In the genomic region with DNA sequence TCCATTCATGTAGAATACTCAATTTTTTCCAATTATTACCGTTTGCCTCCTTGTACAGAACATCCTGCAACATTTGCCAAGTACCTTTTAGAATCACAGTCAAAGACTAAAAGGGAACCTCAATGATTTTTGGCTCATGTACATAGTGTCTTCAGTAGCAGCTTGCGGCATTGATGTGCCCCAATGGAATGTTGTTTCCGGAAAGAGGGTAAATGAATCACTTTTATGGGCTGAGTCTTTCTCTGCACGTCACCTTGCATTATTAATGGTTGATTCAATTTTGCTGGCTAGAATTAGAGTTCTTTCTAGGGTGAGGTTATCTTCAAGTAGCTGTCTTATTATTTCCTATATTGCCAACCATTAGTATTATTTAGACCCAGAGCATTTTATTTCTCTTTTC, we compare ENCODE assay signal across 22 cellular contexts.
DNase-seq lines count a peak whose midpoint lies in the region; ATAC-seq, FAIRE-seq and TF ChIP-seq lines count a peak whose summit lies in the region.
"Had no signal": no experiment of that assay in that cellular context is flagged by ENCODE, and none has a peak within 500 bp of the region (broad histone marks: within the 10 kb centered on the region; RNA-seq: fewer than 3 reads in every experiment).

No MANE protein-coding gene starts in this region.

- H3K9me3 ChIP-seq in astrocyte (ENCODE audit: insufficient read depth, low read depth, low read length): no peaks in the 10 kb centered on the region
- H3K9me3 ChIP-seq: prostate gland had no signal

- no peak for TF ChIP-seq CTCF in astrocyte (IDR thresholded peaks at IDR 0.05; ENCODE audit: insufficient read depth, low read depth, low read length)

- H3K4me3 Mint-ChIP-seq in astrocyte (ENCODE audit: unreplicated experiment): no peak overlapping the region
- H3K4me3 Mint-ChIP-seq in stimulated activated naive CD8-positive, alpha-beta T cell treated with anti-CD3 and anti-CD28 coated beads, Interleukin-15, amount 100 ng/mL, for 72 hours: no peak overlapping the region
- H3K4me3 Mint-ChIP-seq: activated naive CD4-positive, alpha-beta T cell treated with anti-CD3 and anti-CD28 coated beads, Interleukin-2, amount 10 ng/mL, durations not matched to agents 7 days and 5 days; stimulated activated naive B cell treated with anti-CD40 and anti-IgM and Interleukin-4, amounts not matched to agents 10 μg/mL and 1 μg/mL and 100 μg/mL, for 72 hours had no signal

- DNase-seq in A172 (ENCODE audit: low spot score) (peak; percentile 28), NCI-H446 treated with DMSO at 0.1 percent for 48 hours (lab: John Stamatoyannopoulos, UW) (peak; percentile 39), astrocyte (ENCODE audit: low read depth) (peak; percentile 0), kidney glomerular epithelial cell (lab: John Stamatoyannopoulos, UW) (peak; percentile 24), NCI-H2227 treated with DMSO at 0.1 percent for 48 hours (lab: John Stamatoyannopoulos, UW) (no peak), NCI-H1105 (lab: John Stamatoyannopoulos, UW) (no peak), C1 segment of cervical spinal cord (lab: John Stamatoyannopoulos, UW) (no peak)
- DNase-seq in stimulated activated naive CD8-positive, alpha-beta T cell treated with anti-CD3 and anti-CD28 coated beads, Interleukin-15, amount 100 ng/mL, for 72 hours: no peak
- DNase-seq: 8988T; activated CD4-positive, alpha-beta T cell treated with anti-CD3 and anti-CD28 coated beads for 1 hour; activated naive CD4-positive, alpha-beta T cell treated with anti-CD3 and anti-CD28 coated beads, Interleukin-2, amount 10 ng/mL, durations not matched to agents 7 days and 5 days; activated T-cell treated with anti-CD3 and anti-CD28 coated beads, Interleukin-2, amount 50 U/mL, for 48 hours; COR-L47; DND-41; hippocampal formation; IMR-90; NCI-H146; NCI-H524; stimulated activated naive B cell treated with anti-CD40 and anti-IgM and Interleukin-4, amounts not matched to agents 10 μg/mL and 1 μg/mL and 100 μg/mL, for 72 hours had no signal

- H3K9me3 Mint-ChIP-seq in astrocyte (ENCODE audit: unreplicated experiment): no peaks in the 10 kb centered on the region
- H3K9me3 Mint-ChIP-seq in stimulated activated naive CD8-positive, alpha-beta T cell treated with anti-CD3 and anti-CD28 coated beads, Interleukin-15, amount 100 ng/mL, for 72 hours: no peaks in the 10 kb centered on the region
- H3K9me3 Mint-ChIP-seq: activated naive CD4-positive, alpha-beta T cell treated with anti-CD3 and anti-CD28 coated beads, Interleukin-2, amount 10 ng/mL, durations not matched to agents 7 days and 5 days had no signal

- no peaks in the 10 kb centered on the region for H3K4me1 Mint-ChIP-seq in astrocyte (ENCODE audit: low read depth, unreplicated experiment)
- no peaks in the 10 kb centered on the region for H3K4me1 Mint-ChIP-seq in stimulated activated naive CD8-positive, alpha-beta T cell treated with anti-CD3 and anti-CD28 coated beads, Interleukin-15, amount 100 ng/mL, for 72 hours
- H3K4me1 Mint-ChIP-seq: activated naive CD4-positive, alpha-beta T cell treated with anti-CD3 and anti-CD28 coated beads, Interleukin-2, amount 10 ng/mL, durations not matched to agents 7 days and 5 days; stimulated activated naive B cell treated with anti-CD40 and anti-IgM and Interleukin-4, amounts not matched to agents 10 μg/mL and 1 μg/mL and 100 μg/mL, for 72 hours had no signal

- H3K79me2 ChIP-seq in astrocyte (ENCODE audit: insufficient read depth, low read length): no peaks in the 10 kb centered on the region

- no peaks in the 10 kb centered on the region for H3K27me3 ChIP-seq in astrocyte (ENCODE audit: insufficient read depth, low read length)

- no peaks in the 10 kb centered on the region for H3K4me1 ChIP-seq in astrocyte (ENCODE audit: insufficient read depth, low read length)
- H3K4me1 ChIP-seq: prostate gland had no signal

- H3K4me3 ChIP-seq in astrocyte (ENCODE audit: insufficient read depth, low read depth, low read length): no peak overlapping the region
- H3K4me3 ChIP-seq: lung, prostate gland, smooth muscle cell had no signal

- H3K27me3 Mint-ChIP-seq in astrocyte (ENCODE audit: low read depth, unreplicated experiment): no peaks in the 10 kb centered on the region
- no peaks in the 10 kb centered on the region for H3K27me3 Mint-ChIP-seq in stimulated activated naive CD8-positive, alpha-beta T cell treated with anti-CD3 and anti-CD28 coated beads, Interleukin-15, amount 100 ng/mL, for 72 hours
- H3K27me3 Mint-ChIP-seq: activated naive CD4-positive, alpha-beta T cell treated with anti-CD3 and anti-CD28 coated beads, Interleukin-2, amount 10 ng/mL, durations not matched to agents 7 days and 5 days; stimulated activated naive B cell treated with anti-CD40 and anti-IgM and Interleukin-4, amounts not matched to agents 10 μg/mL and 1 μg/mL and 100 μg/mL, for 72 hours had no signal

- H3K9ac ChIP-seq in astrocyte (ENCODE audit: low read length): no peak overlapping the region

- H4K20me1 ChIP-seq in astrocyte (ENCODE audit: insufficient read depth, low read length): no peaks in the 10 kb centered on the region

- H2AFZ ChIP-seq in astrocyte (ENCODE audit: low read depth, low read length): no peak overlapping the region

- FAIRE-seq in astrocyte (lab: Jason Lieb, UNC): no peak

- H3K36me3 Mint-ChIP-seq in astrocyte (ENCODE audit: low read depth, unreplicated experiment): no peaks in the 10 kb centered on the region
- H3K36me3 Mint-ChIP-seq: activated naive CD4-positive, alpha-beta T cell treated with anti-CD3 and anti-CD28 coated beads, Interleukin-2, amount 10 ng/mL, durations not matched to agents 7 days and 5 days; stimulated activated naive B cell treated with anti-CD40 and anti-IgM and Interleukin-4, amounts not matched to agents 10 μg/mL and 1 μg/mL and 100 μg/mL, for 72 hours had no signal

- no peaks in the 10 kb centered on the region for H3K36me3 ChIP-seq in astrocyte (ENCODE audit: insufficient read depth, low read length)
- H3K36me3 ChIP-seq: prostate gland had no signal

- no peak overlapping the region for H3K27ac ChIP-seq in astrocyte (ENCODE audit: low read depth, low read length)
- H3K27ac ChIP-seq: prostate gland had no signal

- no peak overlapping the region for H3K4me2 ChIP-seq in astrocyte (ENCODE audit: low read length)
- H3K4me2 ChIP-seq: smooth muscle cell had no signal

- ATAC-seq in stimulated activated naive CD8-positive, alpha-beta T cell treated with anti-CD3 and anti-CD28 coated beads, Interleukin-15, amount 100 ng/mL, for 72 hours: no peak
- ATAC-seq: stimulated activated naive B cell treated with anti-CD40 and anti-IgM and Interleukin-4, amounts not matched to agents 10 μg/mL and 1 μg/mL and 100 μg/mL, for 72 hours had no signal

- H3K27ac Mint-ChIP-seq in astrocyte (ENCODE audit: unreplicated experiment): no peak overlapping the region
- H3K27ac Mint-ChIP-seq in stimulated activated naive CD8-positive, alpha-beta T cell treated with anti-CD3 and anti-CD28 coated beads, Interleukin-15, amount 100 ng/mL, for 72 hours: no peak overlapping the region
- H3K27ac Mint-ChIP-seq: activated naive CD4-positive, alpha-beta T cell treated with anti-CD3 and anti-CD28 coated beads, Interleukin-2, amount 10 ng/mL, durations not matched to agents 7 days and 5 days; stimulated activated naive B cell treated with anti-CD40 and anti-IgM and Interleukin-4, amounts not matched to agents 10 μg/mL and 1 μg/mL and 100 μg/mL, for 72 hours had no signal

Comparison
In these comparisons a context has a peak if more than half of its experiments do, and no peak if none do; other contexts are left out.
1. DNase-seq: peak in A172 (single experiment), NCI-H446 treated with DMSO at 0.1 percent for 48 hours (single experiment), astrocyte (single experiment) and kidney glomerular epithelial cell (single experiment); none in NCI-H2227 treated with DMSO at 0.1 percent for 48 hours (single experiment), NCI-H1105 (single experiment), stimulated activated naive CD8-positive, alpha-beta T cell treated with anti-CD3 and anti-CD28 coated beads, Interleukin-15, amount 100 ng/mL, for 72 hours (0 of 2) and C1 segment of cervical spinal cord (0 of 14).